Comparison of ENCODE assay signal across 1 cellular context in the genomic region with DNA sequence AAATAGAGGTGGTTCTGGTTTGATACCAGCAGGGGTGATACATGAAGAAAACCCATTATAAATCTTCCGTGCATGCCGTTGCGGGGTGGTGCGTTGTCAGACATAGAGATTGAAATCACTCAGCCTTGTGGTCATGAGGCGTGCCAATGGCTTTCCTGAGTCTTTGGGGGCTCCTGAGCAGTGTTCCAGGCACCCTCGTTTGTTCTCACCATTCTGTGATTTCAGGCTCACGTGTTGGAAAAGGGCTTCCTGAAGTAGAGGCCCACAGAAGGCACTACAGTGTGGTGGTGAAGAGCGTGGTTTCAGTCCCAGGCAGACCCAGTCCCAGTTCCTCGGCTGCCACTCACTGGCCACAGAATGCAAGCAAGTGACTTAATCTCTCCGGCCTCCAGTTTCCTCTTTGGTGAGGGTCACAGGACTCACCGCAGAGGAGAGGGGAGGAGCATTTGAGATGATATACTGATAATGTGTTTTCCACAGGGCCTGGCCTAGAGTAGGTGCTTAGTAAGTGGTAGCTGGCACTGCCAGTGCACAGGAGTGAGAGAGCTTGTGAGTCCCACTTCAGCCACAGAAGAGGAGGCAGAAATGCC.
TF ChIP-seq lines count a peak whose summit lies in the region.

No MANE protein-coding gene starts in this region.

TF ChIP-seq in HepG2, 621 proteins besides CTCF, POLR2A, EP300 and RAD21 (continued from another document and continues in another):
- TF ChIP-seq, protein P1, sequence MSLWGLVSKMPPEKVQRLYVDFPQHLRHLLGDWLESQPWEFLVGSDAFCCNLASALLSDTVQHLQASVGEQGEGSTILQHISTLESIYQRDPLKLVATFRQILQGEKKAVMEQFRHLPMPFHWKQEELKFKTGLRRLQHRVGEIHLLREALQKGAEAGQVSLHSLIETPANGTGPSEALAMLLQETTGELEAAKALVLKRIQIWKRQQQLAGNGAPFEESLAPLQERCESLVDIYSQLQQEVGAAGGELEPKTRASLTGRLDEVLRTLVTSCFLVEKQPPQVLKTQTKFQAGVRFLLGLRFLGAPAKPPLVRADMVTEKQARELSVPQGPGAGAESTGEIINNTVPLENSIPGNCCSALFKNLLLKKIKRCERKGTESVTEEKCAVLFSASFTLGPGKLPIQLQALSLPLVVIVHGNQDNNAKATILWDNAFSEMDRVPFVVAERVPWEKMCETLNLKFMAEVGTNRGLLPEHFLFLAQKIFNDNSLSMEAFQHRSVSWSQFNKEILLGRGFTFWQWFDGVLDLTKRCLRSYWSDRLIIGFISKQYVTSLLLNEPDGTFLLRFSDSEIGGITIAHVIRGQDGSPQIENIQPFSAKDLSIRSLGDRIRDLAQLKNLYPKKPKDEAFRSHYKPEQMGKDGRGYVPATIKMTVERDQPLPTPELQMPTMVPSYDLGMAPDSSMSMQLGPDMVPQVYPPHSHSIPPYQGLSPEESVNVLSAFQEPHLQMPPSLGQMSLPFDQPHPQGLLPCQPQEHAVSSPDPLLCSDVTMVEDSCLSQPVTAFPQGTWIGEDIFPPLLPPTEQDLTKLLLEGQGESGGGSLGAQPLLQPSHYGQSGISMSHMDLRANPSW (CRISPR knock-in tag; IDR thresholded peaks at IDR 0.05; ENCODE audit: borderline replicate concordance): no peak
- no peak for TF ChIP-seq NFATC3 (CRISPR knock-in tag; IDR thresholded peaks at IDR 0.05)
- TF ChIP-seq, protein P2, sequence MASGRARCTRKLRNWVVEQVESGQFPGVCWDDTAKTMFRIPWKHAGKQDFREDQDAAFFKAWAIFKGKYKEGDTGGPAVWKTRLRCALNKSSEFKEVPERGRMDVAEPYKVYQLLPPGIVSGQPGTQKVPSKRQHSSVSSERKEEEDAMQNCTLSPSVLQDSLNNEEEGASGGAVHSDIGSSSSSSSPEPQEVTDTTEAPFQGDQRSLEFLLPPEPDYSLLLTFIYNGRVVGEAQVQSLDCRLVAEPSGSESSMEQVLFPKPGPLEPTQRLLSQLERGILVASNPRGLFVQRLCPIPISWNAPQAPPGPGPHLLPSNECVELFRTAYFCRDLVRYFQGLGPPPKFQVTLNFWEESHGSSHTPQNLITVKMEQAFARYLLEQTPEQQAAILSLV (CRISPR knock-in tag; IDR thresholded peaks at IDR 0.05; ENCODE audit: borderline replicate concordance): peak; percentile 33; the same call in 1 of the 2 replicates
- peak; percentile 62 for TF ChIP-seq KAT8 (CRISPR knock-in tag; IDR thresholded peaks at IDR 0.05)
- no peak for TF ChIP-seq ZFP36 (IDR thresholded peaks at IDR 0.05; ENCODE audit: borderline replicate concordance, low read depth, low read length, partially characterized antibody)
- no peak for TF ChIP-seq MATR3 (CRISPR knock-in tag; IDR thresholded peaks at IDR 0.05)
- TF ChIP-seq ZSCAN21 (CRISPR knock-in tag; IDR thresholded peaks at IDR 0.05; ENCODE audit: borderline replicate concordance): peak; percentile 54; the same call in 1 of the 2 replicates
- no peak for TF ChIP-seq ZNF441 (CRISPR knock-in tag; IDR thresholded peaks at IDR 0.05; ENCODE audit: borderline replicate concordance)
- TF ChIP-seq, protein P3, sequence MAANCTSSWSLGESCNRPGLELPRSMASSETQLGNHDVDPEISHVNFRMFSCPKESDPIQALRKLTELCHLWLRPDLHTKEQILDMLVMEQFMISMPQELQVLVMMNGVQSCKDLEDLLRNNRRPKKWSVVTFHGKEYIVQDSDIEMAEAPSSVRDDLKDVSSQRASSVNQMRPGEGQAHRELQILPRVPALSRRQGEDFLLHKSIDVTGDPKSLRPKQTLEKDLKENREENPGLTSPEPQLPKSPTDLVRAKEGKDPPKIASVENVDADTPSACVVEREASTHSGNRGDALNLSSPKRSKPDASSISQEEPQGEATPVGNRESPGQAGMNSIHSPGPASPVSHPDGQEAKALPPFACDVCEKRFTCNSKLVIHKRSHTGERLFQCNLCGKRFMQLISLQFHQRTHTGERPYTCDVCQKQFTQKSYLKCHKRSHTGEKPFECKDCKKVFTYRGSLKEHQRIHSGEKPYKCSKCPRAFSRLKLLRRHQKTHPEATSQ (CRISPR knock-in tag; IDR thresholded peaks at IDR 0.05; ENCODE audit: borderline replicate concordance): peak; percentile 78; the same call in 1 of the 2 replicates
- peak; percentile 75 for TF ChIP-seq GATAD2A (CRISPR knock-in tag; IDR thresholded peaks at IDR 0.05)
- TF ChIP-seq, protein P4, sequence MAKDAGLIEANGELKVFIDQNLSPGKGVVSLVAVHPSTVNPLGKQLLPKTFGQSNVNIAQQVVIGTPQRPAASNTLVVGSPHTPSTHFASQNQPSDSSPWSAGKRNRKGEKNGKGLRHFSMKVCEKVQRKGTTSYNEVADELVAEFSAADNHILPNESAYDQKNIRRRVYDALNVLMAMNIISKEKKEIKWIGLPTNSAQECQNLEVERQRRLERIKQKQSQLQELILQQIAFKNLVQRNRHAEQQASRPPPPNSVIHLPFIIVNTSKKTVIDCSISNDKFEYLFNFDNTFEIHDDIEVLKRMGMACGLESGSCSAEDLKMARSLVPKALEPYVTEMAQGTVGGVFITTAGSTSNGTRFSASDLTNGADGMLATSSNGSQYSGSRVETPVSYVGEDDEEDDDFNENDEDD (CRISPR knock-in tag; IDR thresholded peaks at IDR 0.05; ENCODE audit: borderline replicate concordance): peak; percentile 33; the same call in 1 of the 2 replicates
- no peak for TF ChIP-seq RNF219 (CRISPR knock-in tag; IDR thresholded peaks at IDR 0.05)
- no peak for TF ChIP-seq ZNF207 (IDR thresholded peaks at IDR 0.05; ENCODE audit: borderline replicate concordance)
- no peak for TF ChIP-seq ZNF10 (CRISPR knock-in tag; IDR thresholded peaks at IDR 0.05; ENCODE audit: borderline replicate concordance, low read depth)
- TF ChIP-seq MYNN (CRISPR knock-in tag; IDR thresholded peaks at IDR 0.05; ENCODE audit: low read depth): no peak
- TF ChIP-seq EHMT2 (IDR thresholded peaks at IDR 0.05; ENCODE audit: borderline replicate concordance, low read depth, low read length): no peak
- no peak for TF ChIP-seq CEBPB (IDR thresholded peaks at IDR 0.05; ENCODE audit: borderline replicate concordance, low read depth, low read length)
- TF ChIP-seq SRSF4 (IDR thresholded peaks at IDR 0.05; ENCODE audit: low read depth, low read length, poor library complexity, severe bottlenecking): no peak
- peak; percentile 44; the same call in 1 of the 2 replicates for TF ChIP-seq BORCS8-MEF2B (CRISPR knock-in tag; IDR thresholded peaks at IDR 0.05)
- TF ChIP-seq NR2F1 (CRISPR knock-in tag; IDR thresholded peaks at IDR 0.05): peak in 1 of 2 experiments; percentile 59; a peak in 1 of 4 replicates
- no peak for TF ChIP-seq REL (CRISPR knock-in tag; conservative IDR thresholded peaks at IDR 0.05)
- TF ChIP-seq FOSL2 (CRISPR knock-in tag; IDR thresholded peaks at IDR 0.05): no peak
- no peak for TF ChIP-seq ZNF20 (CRISPR knock-in tag; IDR thresholded peaks at IDR 0.05)
- peak; percentile 68; the same call in 1 of the 2 replicates for TF ChIP-seq SALL1 (CRISPR knock-in tag; IDR thresholded peaks at IDR 0.05)
- peak; percentile 64; the same call in 1 of the 2 replicates for TF ChIP-seq ZNF614 (CRISPR knock-in tag; IDR thresholded peaks at IDR 0.05; ENCODE audit: borderline replicate concordance)
- TF ChIP-seq ZNF772 (CRISPR knock-in tag; IDR thresholded peaks at IDR 0.05): 0 out of 2 replicates have a peak, but pooled peaks have one; percentile 58
- peak; percentile 48; the same call in 1 of the 2 replicates for TF ChIP-seq ZSCAN31 (CRISPR knock-in tag; IDR thresholded peaks at IDR 0.05; ENCODE audit: low read depth)
- TF ChIP-seq, protein P5, sequence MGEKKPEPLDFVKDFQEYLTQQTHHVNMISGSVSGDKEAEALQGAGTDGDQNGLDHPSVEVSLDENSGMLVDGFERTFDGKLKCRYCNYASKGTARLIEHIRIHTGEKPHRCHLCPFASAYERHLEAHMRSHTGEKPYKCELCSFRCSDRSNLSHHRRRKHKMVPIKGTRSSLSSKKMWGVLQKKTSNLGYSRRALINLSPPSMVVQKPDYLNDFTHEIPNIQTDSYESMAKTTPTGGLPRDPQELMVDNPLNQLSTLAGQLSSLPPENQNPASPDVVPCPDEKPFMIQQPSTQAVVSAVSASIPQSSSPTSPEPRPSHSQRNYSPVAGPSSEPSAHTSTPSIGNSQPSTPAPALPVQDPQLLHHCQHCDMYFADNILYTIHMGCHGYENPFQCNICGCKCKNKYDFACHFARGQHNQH (CRISPR knock-in tag; IDR thresholded peaks at IDR 0.05): 0 out of 2 replicates have a peak, but pooled peaks have one; percentile 37
- no peak for TF ChIP-seq CCDC6 (CRISPR knock-in tag; IDR thresholded peaks at IDR 0.05)
- no peak for TF ChIP-seq EZH2 (conservative IDR thresholded peaks at IDR 0.05; ENCODE audit: low read depth, low read length)
- peak; percentile 68 for TF ChIP-seq SMC3 (IDR thresholded peaks at IDR 0.05; ENCODE audit: low read length)
- TF ChIP-seq HMGA1 (CRISPR knock-in tag; conservative IDR thresholded peaks at IDR 0.05): no peak
- TF ChIP-seq HNRNPL (IDR thresholded peaks at IDR 0.05; ENCODE audit: low read depth, low read length): no peak
- TF ChIP-seq FOXJ3 (CRISPR knock-in tag; IDR thresholded peaks at IDR 0.05; ENCODE audit: borderline replicate concordance): 0 out of 2 replicates have a peak, but pooled peaks have one; percentile 25
- TF ChIP-seq GMEB1 (CRISPR knock-in tag; IDR thresholded peaks at IDR 0.05; ENCODE audit: borderline replicate concordance): no peak
- TF ChIP-seq IRF2 (CRISPR knock-in tag; IDR thresholded peaks at IDR 0.05): peak; percentile 60; the same call in 1 of the 2 replicates
- peak; percentile 18; the same call in 1 of the 2 replicates for TF ChIP-seq TARDBP (CRISPR knock-in tag; IDR thresholded peaks at IDR 0.05)
- TF ChIP-seq, protein P6, sequence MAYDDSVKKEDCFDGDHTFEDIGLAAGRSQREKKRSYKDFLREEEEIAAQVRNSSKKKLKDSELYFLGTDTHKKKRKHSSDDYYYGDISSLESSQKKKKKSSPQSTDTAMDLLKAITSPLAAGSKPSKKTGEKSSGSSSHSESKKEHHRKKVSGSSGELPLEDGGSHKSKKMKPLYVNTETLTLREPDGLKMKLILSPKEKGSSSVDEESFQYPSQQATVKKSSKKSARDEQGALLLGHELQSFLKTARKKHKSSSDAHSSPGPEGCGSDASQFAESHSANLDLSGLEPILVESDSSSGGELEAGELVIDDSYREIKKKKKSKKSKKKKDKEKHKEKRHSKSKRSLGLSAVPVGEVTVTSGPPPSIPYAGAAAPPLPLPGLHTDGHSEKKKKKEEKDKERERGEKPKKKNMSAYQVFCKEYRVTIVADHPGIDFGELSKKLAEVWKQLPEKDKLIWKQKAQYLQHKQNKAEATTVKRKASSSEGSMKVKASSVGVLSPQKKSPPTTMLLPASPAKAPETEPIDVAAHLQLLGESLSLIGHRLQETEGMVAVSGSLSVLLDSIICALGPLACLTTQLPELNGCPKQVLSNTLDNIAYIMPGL (CRISPR knock-in tag; IDR thresholded peaks at IDR 0.05; ENCODE audit: borderline replicate concordance in 1 of 2, low read depth in 1 of 2): peak; percentile 29 to 58; a peak in 2 of 4 replicates
- 0 out of 2 replicates have a peak, but pooled peaks have one; percentile 25 for TF ChIP-seq HOXA5 (CRISPR knock-in tag; IDR thresholded peaks at IDR 0.05)
- no peak for TF ChIP-seq FOXK1 (CRISPR knock-in tag; IDR thresholded peaks at IDR 0.05; ENCODE audit: borderline replicate concordance, low read depth)
- no peak for TF ChIP-seq WIZ (CRISPR knock-in tag; IDR thresholded peaks at IDR 0.05)
- TF ChIP-seq ZKSCAN8 (CRISPR knock-in tag; IDR thresholded peaks at IDR 0.05; ENCODE audit: borderline replicate concordance): 0 out of 2 replicates have a peak, but pooled peaks have one; percentile 46
- TF ChIP-seq TBX2 (CRISPR knock-in tag; IDR thresholded peaks at IDR 0.05; ENCODE audit: borderline replicate concordance): peak; percentile 65
- no peak for TF ChIP-seq ZNF138 (CRISPR knock-in tag; IDR thresholded peaks at IDR 0.05; ENCODE audit: low read depth)
- TF ChIP-seq CEBPG (CRISPR knock-in tag; IDR thresholded peaks at IDR 0.05): 0 out of 2 replicates have a peak, but pooled peaks have one; percentile 11
- TF ChIP-seq NBN (conservative IDR thresholded peaks at IDR 0.05): no peak
- TF ChIP-seq PITX1 (CRISPR knock-in tag; IDR thresholded peaks at IDR 0.05): peak; percentile 78; the same call in 1 of the 2 replicates
- TF ChIP-seq, protein P7, sequence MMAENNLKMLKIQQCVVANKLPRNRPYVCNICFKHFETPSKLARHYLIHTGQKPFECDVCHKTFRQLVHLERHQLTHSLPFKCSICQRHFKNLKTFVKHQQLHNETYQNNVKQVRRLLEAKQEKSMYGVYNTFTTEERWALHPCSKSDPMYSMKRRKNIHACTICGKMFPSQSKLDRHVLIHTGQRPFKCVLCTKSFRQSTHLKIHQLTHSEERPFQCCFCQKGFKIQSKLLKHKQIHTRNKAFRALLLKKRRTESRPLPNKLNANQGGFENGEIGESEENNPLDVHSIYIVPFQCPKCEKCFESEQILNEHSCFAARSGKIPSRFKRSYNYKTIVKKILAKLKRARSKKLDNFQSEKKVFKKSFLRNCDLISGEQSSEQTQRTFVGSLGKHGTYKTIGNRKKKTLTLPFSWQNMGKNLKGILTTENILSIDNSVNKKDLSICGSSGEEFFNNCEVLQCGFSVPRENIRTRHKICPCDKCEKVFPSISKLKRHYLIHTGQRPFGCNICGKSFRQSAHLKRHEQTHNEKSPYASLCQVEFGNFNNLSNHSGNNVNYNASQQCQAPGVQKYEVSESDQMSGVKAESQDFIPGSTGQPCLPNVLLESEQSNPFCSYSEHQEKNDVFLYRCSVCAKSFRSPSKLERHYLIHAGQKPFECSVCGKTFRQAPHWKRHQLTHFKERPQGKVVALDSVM (CRISPR knock-in tag; IDR thresholded peaks at IDR 0.05): peak; percentile 71
- TF ChIP-seq ZNF367 (CRISPR knock-in tag; IDR thresholded peaks at IDR 0.05; ENCODE audit: borderline replicate concordance): no peak
